ENCODE assay signal across 9 cellular contexts in the genomic region with DNA sequence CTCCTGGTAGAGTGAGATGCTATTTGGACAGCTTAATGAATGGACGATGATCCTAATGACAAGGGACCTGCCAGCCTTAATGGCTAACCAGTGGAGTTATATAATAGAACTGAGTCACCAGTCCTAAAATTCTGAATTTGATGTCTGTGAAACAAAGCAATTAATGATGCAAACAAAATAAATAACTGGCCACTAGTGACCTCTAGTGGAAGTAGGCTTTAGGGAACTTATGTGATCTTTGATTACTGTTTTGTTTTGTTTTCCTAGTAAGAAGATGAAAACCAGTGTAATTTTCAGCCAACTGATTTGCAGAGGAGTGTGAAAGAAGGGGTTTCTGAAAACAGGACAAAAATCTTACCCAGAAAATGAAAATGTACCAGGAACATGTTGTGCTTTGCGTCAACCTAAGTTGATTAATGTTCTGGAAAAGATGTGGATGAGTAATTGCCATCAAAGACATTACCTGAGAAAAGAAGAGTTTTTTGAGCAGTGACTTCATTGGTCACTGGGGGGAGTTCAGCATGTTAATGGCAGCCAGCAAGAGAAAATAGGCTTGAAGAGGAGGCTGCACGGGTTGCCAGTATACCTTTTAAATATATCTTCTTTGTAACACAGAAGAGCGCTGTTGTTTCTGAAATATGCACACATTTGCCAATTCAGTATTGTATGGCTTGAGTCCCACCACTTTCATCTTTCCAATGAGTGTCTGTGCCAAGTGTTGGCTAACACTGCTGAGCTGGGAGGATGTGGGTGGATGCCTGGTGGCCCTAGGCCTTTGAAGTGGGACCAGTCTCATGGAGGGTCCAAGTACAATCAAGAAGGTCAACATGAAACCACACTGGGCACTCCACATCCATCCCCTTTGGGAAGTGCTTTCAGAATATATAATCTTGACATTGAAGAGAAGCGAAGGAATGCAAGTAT. TPM values are rescaled to one million over a fixed set of nuclear protein-coding genes. Genes with fewer than 3 reads are reported as not detected.
DNase-seq lines count a peak whose midpoint lies in the region; ATAC-seq, FAIRE-seq and TF ChIP-seq lines count a peak whose summit lies in the region.
"Had no signal": no experiment of that assay in that cellular context is flagged by ENCODE, and none has a peak within 500 bp of the region (broad histone marks: within the 10 kb centered on the region; RNA-seq: fewer than 3 reads in every experiment).

No MANE protein-coding gene starts in this region.

- H3K27me3 ChIP-seq in aorta (ENCODE audit: control insufficient read depth in 1 of 2, insufficient read depth in 2 of 2, low read length in 1 of 2) = no peaks in the 10 kb centered on the region

- WGBS in aorta, 2 donors = 85 to 86% methylated on average over 5 of the region's 5 CpGs

- H3K4me1 ChIP-seq in kidney (ENCODE audit: control insufficient read depth in 1 of 2, insufficient read depth in 1 of 2, low read depth in 1 of 2, low read length in 2 of 2) (peaks cover 5 to 16% of the 10 kb centered on the region in 2 donors), aorta (ENCODE audit: control insufficient read depth in 1 of 2, insufficient read depth in 2 of 2, low read length in 2 of 2) (no peaks in the 10 kb centered on the region)

- H3K27ac ChIP-seq in kidney (ENCODE audit: low read depth in 2 of 2, low read length in 2 of 2) (no peak overlapping the region), aorta (ENCODE audit: low read depth in 1 of 2, low read length in 2 of 2) (no peak overlapping the region)
- H3K27ac ChIP-seq: BLaER1 treated with 17β-estradiol and CSF1 and Interleukin-3, amounts not matched to agents 10 nM and 100 nM had no signal

- intact Hi-C loops in kidney (cut with DNase I) (loop anchor here (5.0 kb wide), 1 partner anchor 292 kb away; no protein-coding TSS in a partner anchor), aorta (cut with DNase I) (loop anchor here in 1 of 2 donors (10.0 kb wide), 1 partner anchor 289 kb away; no protein-coding TSS in a partner anchor)

- no peaks in the 10 kb centered on the region for H3K36me3 ChIP-seq in kidney (ENCODE audit: control insufficient read depth in 1 of 2, insufficient read depth in 2 of 2, low read length in 2 of 2)
- no peaks in the 10 kb centered on the region for H3K36me3 ChIP-seq in aorta (ENCODE audit: control insufficient read depth in 1 of 2, insufficient read depth in 2 of 2, low read length in 1 of 2)
- H3K36me3 ChIP-seq: BLaER1 treated with 17β-estradiol and CSF1 and Interleukin-3, amounts not matched to agents 10 nM and 100 nM had no signal

- H3K9me3 ChIP-seq in kidney (ENCODE audit: control insufficient read depth in 1 of 2, low read length in 2 of 2) (no peaks in the 10 kb centered on the region), aorta (ENCODE audit: control insufficient read depth, low read length) (no peaks in the 10 kb centered on the region)
- H3K9me3 ChIP-seq: BLaER1 treated with 17β-estradiol and CSF1 and Interleukin-3, amounts not matched to agents 10 nM and 100 nM had no signal

- H3K9ac ChIP-seq in kidney (ENCODE audit: low read length in 2 of 2) = no peak overlapping the region
- H3K9ac ChIP-seq: BLaER1 treated with 17β-estradiol and CSF1 and Interleukin-3, amounts not matched to agents 10 nM and 100 nM had no signal

- DNase-seq in NCI-H1436 treated with DMSO at 0.1 percent for 48 hours (lab: John Stamatoyannopoulos, UW) = peak; percentile 1
- no peak for DNase-seq in NCI-H1436 (lab: John Stamatoyannopoulos, UW)
- DNase-seq in NCI-H1694 treated with DMSO at 0.1 percent for 48 hours (lab: John Stamatoyannopoulos, UW) = peak; percentile 52
- peak; percentile 75 for DNase-seq in astrocyte of the cerebellum (ENCODE audit: low read depth)
- no peak for DNase-seq in kidney
- no peak for DNase-seq in aorta

- FAIRE-seq in kidney (lab: Jason Lieb, UNC) = peak; percentile 80

- in situ Hi-C loops in astrocyte of the cerebellum (cut with HindIII; ENCODE audit: low sequenced_read_pairs) = no loop called here

- TF ChIP-seq CTCF in astrocyte of the cerebellum (IDR thresholded peaks at IDR 0.05; ENCODE audit: low read depth, low read length, missing control alignments) = peak; percentile 44
- peak; percentile 44 for TF ChIP-seq CTCF in kidney (IDR thresholded peaks at IDR 0.05; ENCODE audit: borderline replicate concordance, extremely low read depth, insufficient read depth)

- ATAC-seq in aorta (ENCODE audit: low FRiP score) (peak; percentile 61), GM19452 (IDR thresholded peaks at IDR 0.05; ENCODE audit: unreplicated experiment) (no peak), GM21423 (IDR thresholded peaks at IDR 0.05; ENCODE audit: unreplicated experiment) (no peak)

- peak overlapping the region; percentile 9 for H3K4me3 ChIP-seq in astrocyte of the cerebellum (ENCODE audit: low read depth, low read length)
- no peak overlapping the region for H3K4me3 ChIP-seq in kidney (ENCODE audit: low read length in 2 of 2)
- no peak overlapping the region for H3K4me3 ChIP-seq in aorta (ENCODE audit: low read length in 2 of 2)
- H3K4me3 ChIP-seq: BLaER1 treated with 17β-estradiol and CSF1 and Interleukin-3, amounts not matched to agents 10 nM and 100 nM had no signal

RNA-seq across cellular contexts. Expression of a gene that starts 9.3 kb away (rescaled TPM):
- total RNA-seq in kidney (17.8 TPM), aorta (under 1 TPM in 1 of 2 donors, not detected in 1; 0.81 TPM)
- polyA plus RNA-seq in kidney (ENCODE audit: insufficient read depth, low read depth, low replicate concordance) (29.2 TPM), aorta (under 1 TPM in 1 of 2 donors, not detected in 1; 0.77 TPM)

RNA-seq across cellular contexts. Expression of a gene that starts 57.2 kb away (rescaled TPM):
- total RNA-seq in kidney = 2.7 TPM
- 0.45 TPM for polyA plus RNA-seq in kidney (ENCODE audit: insufficient read depth, low read depth, low replicate concordance)
- total RNA-seq in aorta = 10 to 100 TPM in 1 of 2 donors, 1 to 10 TPM in 1; 3.9 to 68.2 TPM
- polyA plus RNA-seq in aorta = 1 to 10 TPM; 1.4 to 3.1 TPM

Comparison
In these comparisons a context has a peak if more than half of its experiments do, and no peak if none do; other contexts are left out.
1. DNase-seq: peak in NCI-H1436 treated with DMSO at 0.1 percent for 48 hours (single experiment), NCI-H1694 treated with DMSO at 0.1 percent for 48 hours (single experiment) and astrocyte of the cerebellum (single experiment); none in NCI-H1436 (single experiment), kidney (single experiment) and aorta (0 of 2).
2. RNA of a gene that starts 9.3 kb away (total RNA-seq): 17.8 TPM in kidney (single experiment); 0.81 TPM in aorta; every median in the first group is over 10 times any median in the second.